15 cellular contexts compared by ENCODE assay signal in genomic region chr1:162319510-162320160, GRCh38. TPM values are rescaled to one million over a fixed set of nuclear protein-coding genes. Genes with fewer than 3 reads are reported as not detected.
DNase-seq lines count a peak whose midpoint lies in the region; ATAC-seq, FAIRE-seq and TF ChIP-seq lines count a peak whose summit lies in the region.
"Had no signal": no experiment of that assay in that cellular context is flagged by ENCODE, and none has a peak within 500 bp of the region (broad histone marks: within the 10 kb centered on the region; RNA-seq: fewer than 3 reads in every experiment).

No MANE protein-coding gene starts in this region.

- FAIRE-seq in D721Med (lab: Jason Lieb, UNC) = no peak

- peak overlapping the region; percentile 65 for H4K91ac ChIP-seq in neuronal stem cell (ENCODE audit: low read depth, low read length, poor library complexity)

- no peaks in the 10 kb centered on the region for H3K27me3 ChIP-seq in neuronal stem cell (ENCODE audit: control insufficient read depth in 3 of 3, insufficient read depth in 3 of 3, low read depth in 1 of 3, low read length in 3 of 3)
- H3K27me3 ChIP-seq: BLaER1 had no signal

- H2BK120ac ChIP-seq in neuronal stem cell (ENCODE audit: low read depth, low read length) = no peak overlapping the region

- no peak overlapping the region for H2BK15ac ChIP-seq in neuronal stem cell (ENCODE audit: low read length)

- H3K9me3 ChIP-seq in neuronal stem cell (replicated peaks in 1 of 2; ENCODE audit: control insufficient read depth in 2 of 2, insufficient read depth in 1 of 2, low read depth in 1 of 2, low read length in 2 of 2) = no peaks in the 10 kb centered on the region
- H3K9me3 ChIP-seq: BLaER1 had no signal

- DNase-seq in ELR (ENCODE audit: low read depth) (peak; percentile 37), RWPE1 (ENCODE audit: low spot score) (peak; percentile 25), epithelial cell of prostate (ENCODE audit: low read depth, low spot score) (no peak), neuronal stem cell (ENCODE audit: low spot score) (no peak), D721Med (ENCODE audit: insufficient read length, low spot score) (no peak)
- no peak for DNase-seq in activated CD4-positive, alpha-beta T cell treated with anti-CD3 and anti-CD28 coated beads for 1 hour
- DNase-seq: activated naive CD4-positive, alpha-beta T cell treated with anti-CD3 and anti-CD28 coated beads for 36 hours; cortex of kidney; retina; stimulated activated CD4-positive, alpha-beta T cell treated with anti-CD3 and anti-CD28 coated beads, Interleukin-4, amount 100 ng/mL, for 1 hour had no signal

- peak overlapping the region; percentile 26 for H2AK5ac ChIP-seq in neuronal stem cell (ENCODE audit: low read depth, low read length)

- no peak for ATAC-seq in HG03432 (IDR thresholded peaks at IDR 0.05; ENCODE audit: unreplicated experiment)
- no peak for ATAC-seq in GM18873 (IDR thresholded peaks at IDR 0.05; ENCODE audit: low FRiP score, unreplicated experiment)
- ATAC-seq: stimulated activated effector memory CD8-positive, alpha-beta T cell treated with anti-CD3 and anti-CD28 coated beads, Interleukin-12 subunit alpha, Interleukin-12 subunit beta, amount 100 ng/mL, for 72 hours had no signal

- no peak overlapping the region for H3K4me2 ChIP-seq in neuronal stem cell (ENCODE audit: insufficient read depth, low read length, poor library complexity, severe bottlenecking)
- H3K4me2 ChIP-seq: BLaER1 had no signal

- peak overlapping the region; percentile 34 for H3K23ac ChIP-seq in neuronal stem cell (ENCODE audit: low read depth, low read length, poor library complexity)

- no peak overlapping the region for H2AFZ ChIP-seq in neuronal stem cell (ENCODE audit: low read length)

- H3K4ac ChIP-seq in neuronal stem cell (ENCODE audit: low read length) = no peak overlapping the region

- peak overlapping the region; percentile 76 for H3K27ac ChIP-seq in RWPE1
- peak overlapping the region; percentile 41 for H3K27ac ChIP-seq in epithelial cell of prostate
- H3K27ac ChIP-seq in neuronal stem cell (replicated peaks; ENCODE audit: low read length) = no peak overlapping the region
- H3K27ac ChIP-seq: BLaER1, SK-N-MC had no signal

- no peaks in the 10 kb centered on the region for H3K79me1 ChIP-seq in neuronal stem cell (ENCODE audit: low read depth, low read length)

- WGBS in neuronal stem cell (ENCODE audit: extremely low coverage in 2 of 2, insufficient read length in 2 of 2, insufficient replicate concordance in 1 of 2), 2 donors = no CpG with 5 or more reads among the region's 8 CpGs

- POLR2A ChIA-PET in RWPE1 (lab: Yijun Ruan, JAX; ENCODE audit: low non-redundant PET) = no interaction called here

- peak overlapping the region; percentile 31 for H3K18ac ChIP-seq in neuronal stem cell (ENCODE audit: low read length)

- no peaks in the 10 kb centered on the region for H3K36me3 ChIP-seq in neuronal stem cell (replicated peaks in 1 of 2; ENCODE audit: control insufficient read depth in 2 of 2, insufficient read depth in 2 of 2, low read length in 2 of 2)
- H3K36me3 ChIP-seq: BLaER1 had no signal

- H4K8ac ChIP-seq in neuronal stem cell (ENCODE audit: low read depth, low read length) = no peak overlapping the region

- peak overlapping the region; percentile 1 for H3K9ac ChIP-seq in neuronal stem cell (ENCODE audit: low read depth, low read length, poor library complexity)
- H3K9ac ChIP-seq: BLaER1 had no signal

- H3K14ac ChIP-seq in neuronal stem cell (ENCODE audit: low read length) = no peak overlapping the region

- peak overlapping the region; percentile 44 for H2BK12ac ChIP-seq in neuronal stem cell (ENCODE audit: low read length)

- TF ChIP-seq CTCF in RWPE1 (conservative IDR thresholded peaks at IDR 0.05; ENCODE audit: low read depth) = no peak
- TF ChIP-seq CTCF in D721Med (IDR thresholded peaks at IDR 0.05; ENCODE audit: insufficient read depth, missing control alignments) = no peak

- no peak overlapping the region for H3K4me3 ChIP-seq in neuronal stem cell (ENCODE audit: low read length in 2 of 2)
- H3K4me3 ChIP-seq: BLaER1, SK-N-MC had no signal

- CTCF ChIA-PET in RWPE1 (lab: Yijun Ruan, JAX) = no interaction called here

- peaks cover 0 to 7% of the 10 kb centered on the region in 2 donors for H3K4me1 ChIP-seq in neuronal stem cell (ENCODE audit: control insufficient read depth in 2 of 2, insufficient read depth in 1 of 2, low read depth in 1 of 2, low read length in 2 of 2)
- H3K4me1 ChIP-seq: BLaER1 had no signal

- H2BK5ac ChIP-seq in neuronal stem cell (ENCODE audit: low read length) = no peak overlapping the region

RNA-seq across cellular contexts. Expression of gene SPATA46, which starts 57.0 kb away (rescaled TPM):
- not detected for polyA plus RNA-seq in neuronal stem cell (2013, experiment 1 of 2)
- not detected for polyA plus RNA-seq in neuronal stem cell (2013, experiment 2 of 2)

Comparison
In these comparisons a context has a peak if more than half of its experiments do, and no peak if none do; other contexts are left out.
1. DNase-seq: peak in ELR (single experiment) and RWPE1 (single experiment); none in epithelial cell of prostate (single experiment), neuronal stem cell (single experiment), D721Med (single experiment) and activated CD4-positive, alpha-beta T cell treated with anti-CD3 and anti-CD28 coated beads for 1 hour (single experiment).